ENCODE assay signal across 1 cellular context in the genomic region with DNA sequence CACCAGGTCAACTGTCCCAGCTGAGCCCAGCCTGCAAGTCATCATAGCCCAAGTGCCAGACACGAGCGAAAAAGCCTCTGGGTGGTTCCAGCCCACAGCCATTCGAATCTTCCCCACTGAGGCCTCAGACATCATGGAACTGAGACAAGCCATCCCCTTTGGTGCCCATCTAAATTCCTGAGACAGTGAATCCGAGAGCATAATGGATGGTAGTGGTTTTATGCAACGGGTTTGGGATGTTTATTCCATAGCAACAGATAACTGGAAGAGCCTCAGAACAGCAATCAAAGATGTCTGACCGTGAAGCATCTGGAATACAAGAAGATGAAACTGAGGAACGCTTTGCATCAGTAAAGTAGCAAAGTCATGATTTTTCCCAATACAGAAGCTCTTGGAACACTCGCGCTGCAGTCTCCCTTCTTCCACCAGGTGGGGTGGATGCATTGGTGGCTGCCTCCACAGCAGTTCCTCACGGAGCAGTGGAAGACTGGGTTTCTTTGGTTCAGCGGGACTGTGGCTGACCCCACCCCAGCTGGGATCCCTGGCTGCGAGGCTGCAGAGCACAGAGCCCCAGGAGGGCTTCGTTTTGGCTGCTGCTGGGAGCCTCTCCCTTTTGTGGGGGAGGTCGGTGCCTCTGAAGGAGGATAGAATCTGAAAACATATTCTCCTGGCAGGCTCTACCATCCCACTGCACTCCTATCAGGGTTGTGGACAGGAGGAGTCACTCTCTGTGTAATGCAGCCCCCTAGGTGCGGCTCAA.
TF ChIP-seq lines count a peak whose summit lies in the region.

No MANE protein-coding gene starts in this region.

TF ChIP-seq in HepG2, 621 proteins besides CTCF, POLR2A, EP300 and RAD21 (continued from another document and continues in another):
- TF ChIP-seq, protein P1, sequence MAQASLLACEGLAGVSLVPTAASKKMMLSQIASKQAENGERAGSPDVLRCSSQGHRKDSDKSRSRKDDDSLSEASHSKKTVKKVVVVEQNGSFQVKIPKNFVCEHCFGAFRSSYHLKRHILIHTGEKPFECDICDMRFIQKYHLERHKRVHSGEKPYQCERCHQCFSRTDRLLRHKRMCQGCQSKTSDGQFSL (CRISPR knock-in tag; IDR thresholded peaks at IDR 0.05) = no peak
- TF ChIP-seq, protein P2, sequence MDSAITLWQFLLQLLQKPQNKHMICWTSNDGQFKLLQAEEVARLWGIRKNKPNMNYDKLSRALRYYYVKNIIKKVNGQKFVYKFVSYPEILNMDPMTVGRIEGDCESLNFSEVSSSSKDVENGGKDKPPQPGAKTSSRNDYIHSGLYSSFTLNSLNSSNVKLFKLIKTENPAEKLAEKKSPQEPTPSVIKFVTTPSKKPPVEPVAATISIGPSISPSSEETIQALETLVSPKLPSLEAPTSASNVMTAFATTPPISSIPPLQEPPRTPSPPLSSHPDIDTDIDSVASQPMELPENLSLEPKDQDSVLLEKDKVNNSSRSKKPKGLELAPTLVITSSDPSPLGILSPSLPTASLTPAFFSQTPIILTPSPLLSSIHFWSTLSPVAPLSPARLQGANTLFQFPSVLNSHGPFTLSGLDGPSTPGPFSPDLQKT (CRISPR knock-in tag; IDR thresholded peaks at IDR 0.05; ENCODE audit: borderline replicate concordance) = no peak
- TF ChIP-seq, protein P3, sequence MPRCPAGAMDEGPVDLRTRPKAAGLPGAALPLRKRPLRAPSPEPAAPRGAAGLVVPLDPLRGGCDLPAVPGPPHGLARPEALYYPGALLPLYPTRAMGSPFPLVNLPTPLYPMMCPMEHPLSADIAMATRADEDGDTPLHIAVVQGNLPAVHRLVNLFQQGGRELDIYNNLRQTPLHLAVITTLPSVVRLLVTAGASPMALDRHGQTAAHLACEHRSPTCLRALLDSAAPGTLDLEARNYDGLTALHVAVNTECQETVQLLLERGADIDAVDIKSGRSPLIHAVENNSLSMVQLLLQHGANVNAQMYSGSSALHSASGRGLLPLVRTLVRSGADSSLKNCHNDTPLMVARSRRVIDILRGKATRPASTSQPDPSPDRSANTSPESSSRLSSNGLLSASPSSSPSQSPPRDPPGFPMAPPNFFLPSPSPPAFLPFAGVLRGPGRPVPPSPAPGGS (CRISPR knock-in tag; IDR thresholded peaks at IDR 0.05) = no peak
- TF ChIP-seq ZNF510 (CRISPR knock-in tag; IDR thresholded peaks at IDR 0.05; ENCODE audit: low read depth) (no peak), ZNF34 (CRISPR knock-in tag; IDR thresholded peaks at IDR 0.05; ENCODE audit: borderline replicate concordance) (no peak), CBX5 (CRISPR knock-in tag; IDR thresholded peaks at IDR 0.05; ENCODE audit: borderline replicate concordance) (no peak), MIXL1 (CRISPR knock-in tag; IDR thresholded peaks at IDR 0.05) (0 out of 2 replicates have a peak, but pooled peaks have one; percentile 24), PCBP2 (optimal IDR thresholded peaks at IDR 0.05; ENCODE audit: low read depth, low read length, poor library complexity, severe bottlenecking) (no peak), KMT2A (CRISPR knock-in tag; IDR thresholded peaks at IDR 0.05) (no peak), RXRA (CRISPR knock-in tag; IDR thresholded peaks at IDR 0.05) (no peak), SNRNP70 (IDR thresholded peaks at IDR 0.05; ENCODE audit: low read depth, low read length) (no peak), NR3C1 (CRISPR knock-in tag; IDR thresholded peaks at IDR 0.05) (no peak), SMARCE1 (IDR thresholded peaks at IDR 0.05; ENCODE audit: borderline replicate concordance) (no peak), THYN1 (CRISPR knock-in tag; IDR thresholded peaks at IDR 0.05; ENCODE audit: borderline replicate concordance, low read depth) (no peak), SP4 (CRISPR knock-in tag; IDR thresholded peaks at IDR 0.05) (0 out of 2 replicates have a peak, but pooled peaks have one; percentile 19), ZFYVE20 (CRISPR knock-in tag; IDR thresholded peaks at IDR 0.05; ENCODE audit: borderline replicate concordance, low read depth) (no peak), HHEX (CRISPR knock-in tag; IDR thresholded peaks at IDR 0.05) (no peak), IKZF4 (CRISPR knock-in tag; IDR thresholded peaks at IDR 0.05; ENCODE audit: borderline replicate concordance, low read depth, not compliant biosample characterization) (no peak), CHD4 (IDR thresholded peaks at IDR 0.05; ENCODE audit: borderline replicate concordance, low read length) (no peak), HOXA7 (CRISPR knock-in tag; IDR thresholded peaks at IDR 0.05) (no peak), ZNF747 (CRISPR knock-in tag; IDR thresholded peaks at IDR 0.05; ENCODE audit: borderline replicate concordance) (no peak), NAIF1 (CRISPR knock-in tag; IDR thresholded peaks at IDR 0.05; ENCODE audit: borderline replicate concordance) (no peak), ZNF446 (CRISPR knock-in tag; IDR thresholded peaks at IDR 0.05) (no peak), TARDBP (CRISPR knock-in tag; IDR thresholded peaks at IDR 0.05) (no peak), TP53 (CRISPR knock-in tag; conservative IDR thresholded peaks at IDR 0.05) (no peak), ZNF552 (CRISPR knock-in tag; IDR thresholded peaks at IDR 0.05; ENCODE audit: borderline replicate concordance) (no peak), ZIK1 (CRISPR knock-in tag; IDR thresholded peaks at IDR 0.05; ENCODE audit: borderline replicate concordance, low read depth) (no peak), MATR3 (CRISPR knock-in tag; IDR thresholded peaks at IDR 0.05) (no peak), MAFF (IDR thresholded peaks at IDR 0.05; ENCODE audit: low read depth, low read length) (0 out of 2 replicates have a peak, but pooled peaks have one; percentile 36), ZNF160 (CRISPR knock-in tag; IDR thresholded peaks at IDR 0.05) (no peak), ZNF354B (CRISPR knock-in tag; IDR thresholded peaks at IDR 0.05) (no peak), ZNF180 (CRISPR knock-in tag; IDR thresholded peaks at IDR 0.05; ENCODE audit: borderline replicate concordance, low read depth) (no peak), EHMT2 (IDR thresholded peaks at IDR 0.05; ENCODE audit: borderline replicate concordance, low read depth, low read length) (no peak), ZNF292 (CRISPR knock-in tag; IDR thresholded peaks at IDR 0.05; ENCODE audit: borderline replicate concordance, low read depth) (peak; percentile 65; the same call in 1 of the 2 replicates), SRF (IDR thresholded peaks at IDR 0.05; ENCODE audit: low read depth, low read length) (no peak), ZNF615 (CRISPR knock-in tag; IDR thresholded peaks at IDR 0.05; ENCODE audit: borderline replicate concordance) (no peak), ZBTB7B (CRISPR knock-in tag; IDR thresholded peaks at IDR 0.05) (0 out of 2 replicates have a peak, but pooled peaks have one; percentile 21), SMC3 (IDR thresholded peaks at IDR 0.05; ENCODE audit: low read length) (peak; percentile 90), ATAD3A (CRISPR knock-in tag; IDR thresholded peaks at IDR 0.05) (no peak), KLF6 (CRISPR knock-in tag; IDR thresholded peaks at IDR 0.05) (no peak), FOSL2 (CRISPR knock-in tag; IDR thresholded peaks at IDR 0.05) (no peak; the same call in 1 of the 2 replicates), ZNF501 (CRISPR knock-in tag; IDR thresholded peaks at IDR 0.05) (peak; percentile 82)
- TF ChIP-seq, protein P4, sequence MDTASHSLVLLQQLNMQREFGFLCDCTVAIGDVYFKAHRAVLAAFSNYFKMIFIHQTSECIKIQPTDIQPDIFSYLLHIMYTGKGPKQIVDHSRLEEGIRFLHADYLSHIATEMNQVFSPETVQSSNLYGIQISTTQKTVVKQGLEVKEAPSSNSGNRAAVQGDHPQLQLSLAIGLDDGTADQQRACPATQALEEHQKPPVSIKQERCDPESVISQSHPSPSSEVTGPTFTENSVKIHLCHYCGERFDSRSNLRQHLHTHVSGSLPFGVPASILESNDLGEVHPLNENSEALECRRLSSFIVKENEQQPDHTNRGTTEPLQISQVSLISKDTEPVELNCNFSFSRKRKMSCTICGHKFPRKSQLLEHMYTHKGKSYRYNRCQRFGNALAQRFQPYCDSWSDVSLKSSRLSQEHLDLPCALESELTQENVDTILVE (CRISPR knock-in tag; IDR thresholded peaks at IDR 0.05) = peak; percentile 25; the same call in 1 of the 2 replicates
- TF ChIP-seq, protein P5, sequence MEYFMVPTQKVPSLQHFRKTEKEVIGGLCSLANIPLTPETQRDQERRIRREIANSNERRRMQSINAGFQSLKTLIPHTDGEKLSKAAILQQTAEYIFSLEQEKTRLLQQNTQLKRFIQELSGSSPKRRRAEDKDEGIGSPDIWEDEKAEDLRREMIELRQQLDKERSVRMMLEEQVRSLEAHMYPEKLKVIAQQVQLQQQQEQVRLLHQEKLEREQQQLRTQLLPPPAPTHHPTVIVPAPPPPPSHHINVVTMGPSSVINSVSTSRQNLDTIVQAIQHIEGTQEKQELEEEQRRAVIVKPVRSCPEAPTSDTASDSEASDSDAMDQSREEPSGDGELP (IDR thresholded peaks at IDR 0.05; ENCODE audit: borderline replicate concordance, low read depth) = no peak
- TF ChIP-seq, protein P6, sequence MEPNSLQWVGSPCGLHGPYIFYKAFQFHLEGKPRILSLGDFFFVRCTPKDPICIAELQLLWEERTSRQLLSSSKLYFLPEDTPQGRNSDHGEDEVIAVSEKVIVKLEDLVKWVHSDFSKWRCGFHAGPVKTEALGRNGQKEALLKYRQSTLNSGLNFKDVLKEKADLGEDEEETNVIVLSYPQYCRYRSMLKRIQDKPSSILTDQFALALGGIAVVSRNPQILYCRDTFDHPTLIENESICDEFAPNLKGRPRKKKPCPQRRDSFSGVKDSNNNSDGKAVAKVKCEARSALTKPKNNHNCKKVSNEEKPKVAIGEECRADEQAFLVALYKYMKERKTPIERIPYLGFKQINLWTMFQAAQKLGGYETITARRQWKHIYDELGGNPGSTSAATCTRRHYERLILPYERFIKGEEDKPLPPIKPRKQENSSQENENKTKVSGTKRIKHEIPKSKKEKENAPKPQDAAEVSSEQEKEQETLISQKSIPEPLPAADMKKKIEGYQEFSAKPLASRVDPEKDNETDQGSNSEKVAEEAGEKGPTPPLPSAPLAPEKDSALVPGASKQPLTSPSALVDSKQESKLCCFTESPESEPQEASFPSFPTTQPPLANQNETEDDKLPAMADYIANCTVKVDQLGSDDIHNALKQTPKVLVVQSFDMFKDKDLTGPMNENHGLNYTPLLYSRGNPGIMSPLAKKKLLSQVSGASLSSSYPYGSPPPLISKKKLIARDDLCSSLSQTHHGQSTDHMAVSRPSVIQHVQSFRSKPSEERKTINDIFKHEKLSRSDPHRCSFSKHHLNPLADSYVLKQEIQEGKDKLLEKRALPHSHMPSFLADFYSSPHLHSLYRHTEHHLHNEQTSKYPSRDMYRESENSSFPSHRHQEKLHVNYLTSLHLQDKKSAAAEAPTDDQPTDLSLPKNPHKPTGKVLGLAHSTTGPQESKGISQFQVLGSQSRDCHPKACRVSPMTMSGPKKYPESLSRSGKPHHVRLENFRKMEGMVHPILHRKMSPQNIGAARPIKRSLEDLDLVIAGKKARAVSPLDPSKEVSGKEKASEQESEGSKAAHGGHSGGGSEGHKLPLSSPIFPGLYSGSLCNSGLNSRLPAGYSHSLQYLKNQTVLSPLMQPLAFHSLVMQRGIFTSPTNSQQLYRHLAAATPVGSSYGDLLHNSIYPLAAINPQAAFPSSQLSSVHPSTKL (CRISPR knock-in tag; IDR thresholded peaks at IDR 0.05) = peak; percentile 37
- TF ChIP-seq, protein P7, sequence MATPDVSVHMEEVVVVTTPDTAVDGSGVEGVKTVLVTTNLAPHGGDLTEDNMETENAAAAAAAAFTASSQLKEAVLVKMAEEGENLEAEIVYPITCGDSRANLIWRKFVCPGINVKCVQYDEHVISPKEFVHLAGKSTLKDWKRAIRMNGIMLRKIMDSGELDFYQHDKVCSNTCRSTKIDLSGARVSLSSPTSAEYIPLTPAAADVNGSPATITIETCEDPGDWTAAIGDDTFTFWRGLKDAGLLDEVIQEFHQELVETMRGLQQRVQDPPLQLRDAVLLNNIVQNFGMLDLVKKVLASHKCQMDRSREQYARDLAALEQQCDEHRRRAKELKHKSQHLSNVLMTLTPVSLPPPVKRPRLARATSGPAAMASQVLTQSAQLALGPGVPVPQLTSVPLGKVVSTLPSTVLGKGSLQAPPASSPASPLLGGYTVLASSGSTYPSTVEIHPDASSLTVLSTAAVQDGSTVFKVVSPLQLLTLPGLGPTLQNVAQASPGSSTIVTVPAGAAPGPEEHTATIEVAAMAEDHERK (CRISPR knock-in tag; IDR thresholded peaks at IDR 0.05; ENCODE audit: low read depth) = no peak
- TF ChIP-seq, protein P8, sequence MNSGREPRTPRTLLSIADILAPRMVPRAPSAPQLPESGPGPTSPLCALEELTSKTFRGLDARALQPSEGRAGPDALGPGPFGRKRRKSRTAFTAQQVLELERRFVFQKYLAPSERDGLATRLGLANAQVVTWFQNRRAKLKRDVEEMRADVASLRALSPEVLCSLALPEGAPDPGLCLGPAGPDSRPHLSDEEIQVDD (CRISPR knock-in tag; IDR thresholded peaks at IDR 0.05; ENCODE audit: borderline replicate concordance) = no peak
- TF ChIP-seq, protein P9, sequence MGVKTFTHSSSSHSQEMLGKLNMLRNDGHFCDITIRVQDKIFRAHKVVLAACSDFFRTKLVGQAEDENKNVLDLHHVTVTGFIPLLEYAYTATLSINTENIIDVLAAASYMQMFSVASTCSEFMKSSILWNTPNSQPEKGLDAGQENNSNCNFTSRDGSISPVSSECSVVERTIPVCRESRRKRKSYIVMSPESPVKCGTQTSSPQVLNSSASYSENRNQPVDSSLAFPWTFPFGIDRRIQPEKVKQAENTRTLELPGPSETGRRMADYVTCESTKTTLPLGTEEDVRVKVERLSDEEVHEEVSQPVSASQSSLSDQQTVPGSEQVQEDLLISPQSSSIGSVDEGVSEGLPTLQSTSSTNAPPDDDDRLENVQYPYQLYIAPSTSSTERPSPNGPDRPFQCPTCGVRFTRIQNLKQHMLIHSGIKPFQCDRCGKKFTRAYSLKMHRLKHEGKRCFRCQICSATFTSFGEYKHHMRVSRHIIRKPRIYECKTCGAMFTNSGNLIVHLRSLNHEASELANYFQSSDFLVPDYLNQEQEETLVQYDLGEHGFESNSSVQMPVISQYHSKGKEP (CRISPR knock-in tag; IDR thresholded peaks at IDR 0.05) = no peak
- TF ChIP-seq, protein P10, sequence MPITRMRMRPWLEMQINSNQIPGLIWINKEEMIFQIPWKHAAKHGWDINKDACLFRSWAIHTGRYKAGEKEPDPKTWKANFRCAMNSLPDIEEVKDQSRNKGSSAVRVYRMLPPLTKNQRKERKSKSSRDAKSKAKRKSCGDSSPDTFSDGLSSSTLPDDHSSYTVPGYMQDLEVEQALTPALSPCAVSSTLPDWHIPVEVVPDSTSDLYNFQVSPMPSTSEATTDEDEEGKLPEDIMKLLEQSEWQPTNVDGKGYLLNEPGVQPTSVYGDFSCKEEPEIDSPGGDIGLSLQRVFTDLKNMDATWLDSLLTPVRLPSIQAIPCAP (CRISPR knock-in tag; IDR thresholded peaks at IDR 0.05; ENCODE audit: low read depth) = no peak
